In genomic region chr20:444117-444516, GRCh38 we compare ENCODE assay signal across 24 cellular contexts. TPM values are rescaled to one million over a fixed set of nuclear protein-coding genes. Genes with fewer than 3 reads are reported as not detected.
A peak's percentile ranks its signal among the peaks of the same experiment; 100 is the strongest.
DNase-seq lines count a peak whose midpoint lies in the region; ATAC-seq and TF ChIP-seq lines count a peak whose summit lies in the region.
"Had no signal": no experiment of that assay in that cellular context is flagged by ENCODE, and none has a peak within 500 bp of the region (broad histone marks: within the 10 kb centered on the region; RNA-seq: fewer than 3 reads in every experiment).

No MANE protein-coding gene starts in this region.

- no peaks in the 10 kb centered on the region for H3K9me2 ChIP-seq in OCI-LY7 (ENCODE audit: insufficient read depth, low read length)

- peak; percentile 2 for DNase-seq in NCI-H1694 treated with DMSO at 0.1 percent for 48 hours (lab: John Stamatoyannopoulos, UW)
- DNase-seq in NCI-H1694 (lab: John Stamatoyannopoulos, UW) = no peak
- DNase-seq in OCI-LY7 (ENCODE audit: low spot score) = no peak
- DNase-seq in cerebellum (ENCODE audit: low spot score) = peak; percentile 66
- DNase-seq in psoas muscle = no peak
- DNase-seq in left lobe of liver (ENCODE audit: low spot score) = no peak
- DNase-seq in A172 (ENCODE audit: low spot score) = no peak
- no peak for DNase-seq in UCSD-AML1 (lab: John Stamatoyannopoulos, UW; ENCODE audit: unreplicated experiment)
- DNase-seq: 8988T; activated CD8-positive, alpha-beta memory T cell treated with anti-CD3 and anti-CD28 coated beads for 24 hours; activated naive CD4-positive, alpha-beta T cell treated with Interleukin-2 at 50 U/mL for 16 hours; activated T-cell treated with anti-CD3 and anti-CD28 coated beads, Interleukin-2, amount 50 U/mL, for 4 hours; amygdala; CD8-positive, alpha-beta T cell; GDM1; left cardiac atrium; MM.1S; NCI-H1436; NCI-H524; Peyer's patch; stimulated activated CD8-positive, alpha-beta memory T cell treated with anti-CD3 and anti-CD28 coated beads, Interleukin-4, amount 100 ng/mL, for 48 hours; T-helper 17 cell had no signal

- WGBS in psoas muscle, 3 donors = 36 to 56% (median 40%) methylated on average over 3 of the region's 3 CpGs

- POLR2A ChIA-PET in OCI-LY7 (lab: Charles Lee) = no interaction called here

- H3K4me2 ChIP-seq in OCI-LY7 (ENCODE audit: low read length) = no peak overlapping the region

- peaks cover 3% of the 10 kb centered on the region for H3K4me1 ChIP-seq in OCI-LY7 (ENCODE audit: insufficient read depth, low read length, poor library complexity, severe bottlenecking)
- peaks cover 33% of the 10 kb centered on the region for H3K4me1 ChIP-seq in psoas muscle
- H3K4me1 ChIP-seq: parathyroid adenoma had no signal

- intact Hi-C loops in OCI-LY7 (cut with micrococcal nuclease; ENCODE audit: unreplicated experiment) = no loop called here
- intact Hi-C loops in psoas muscle (cut with DNase I) = no loop called here

- TF ChIP-seq CTCF in OCI-LY7 (conservative IDR thresholded peaks at IDR 0.05; ENCODE audit: low read length) = no peak
- no peak for TF ChIP-seq CTCF in psoas muscle (IDR thresholded peaks at IDR 0.05)

- no peaks in the 10 kb centered on the region for H3K79me2 ChIP-seq in OCI-LY7 (ENCODE audit: insufficient read depth, low read depth, low read length)

- H3K36me3 ChIP-seq in OCI-LY7 (ENCODE audit: insufficient read depth, low read length) (peaks cover 68% of the 10 kb centered on the region), psoas muscle (ENCODE audit: insufficient read depth in 1 of 2, low read depth in 1 of 2) (peaks cover 12 to 78% of the 10 kb centered on the region in 2 donors)

- CTCF ChIA-PET in OCI-LY7 (lab: Charles Lee; ENCODE audit: unreplicated experiment) = no interaction called here

- H4K20me1 ChIP-seq in OCI-LY7 (ENCODE audit: insufficient read depth, low read length) = no peaks in the 10 kb centered on the region

- ATAC-seq in psoas muscle = peak; percentile 58 to 76 (median 66)
- no peak for ATAC-seq in left lobe of liver
- ATAC-seq: activated T-cell treated with anti-CD3 and anti-CD28 coated beads, Interleukin-2, amount 50 U/mL, for 4 hours; CD8-positive, alpha-beta T cell; T-helper 17 cell had no signal

- H3K27me3 ChIP-seq in psoas muscle (ENCODE audit: insufficient read depth in 3 of 3, low read length in 2 of 3) = no peaks in the 10 kb centered on the region
- H3K27me3 ChIP-seq: Peyer's patch had no signal

- no peak overlapping the region for H2AFZ ChIP-seq in OCI-LY7 (ENCODE audit: low read length)
- H2AFZ ChIP-seq: parathyroid adenoma had no signal

- TSS peak; percentile 45 for BruUV-seq in OCI-LY7 (replicated peaks; lab: Mats Ljungman, UMichigan)

- H3K27ac ChIP-seq in OCI-LY7 (ENCODE audit: low read depth, low read length, poor library complexity, severe bottlenecking) (no peak overlapping the region), psoas muscle (peak overlapping the region; percentile 68)
- H3K27ac ChIP-seq: epithelial cell of prostate, parathyroid adenoma, Peyer's patch had no signal

- no peak overlapping the region for H3K4me3 ChIP-seq in OCI-LY7 (ENCODE audit: low read depth, low read length, poor library complexity, severe bottlenecking)
- H3K4me3 ChIP-seq in psoas muscle = peak overlapping the region; percentile 12
- H3K4me3 ChIP-seq: Peyer's patch had no signal

- H3K9me3 ChIP-seq in OCI-LY7 (ENCODE audit: low read length) (no peaks in the 10 kb centered on the region), psoas muscle (no peaks in the 10 kb centered on the region)
- H3K9me3 ChIP-seq: Peyer's patch had no signal

RNA-seq across cellular contexts. Expression of gene TBC1D20, which starts 18.2 kb away (rescaled TPM):
- total RNA-seq in OCI-LY7 (2014; rRNA removed; shearing (Covaris generic)) = 20.8 and 22.1 TPM in 2 replicates
- 17.4 and 19.0 TPM in 2 replicates for total RNA-seq in OCI-LY7 (2022)
- 19.3 TPM for total RNA-seq in cerebellum
- total RNA-seq in psoas muscle = 10 to 100 TPM; 23.9 to 31.4 (median 29.3) TPM
- 10 to 100 TPM; 16.6 to 29.2 (median 21.1) TPM for polyA plus RNA-seq in psoas muscle
- 12.6 TPM for total RNA-seq in left lobe of liver
- total RNA-seq in A172 (2014; rRNA removed; shearing (Covaris generic)) = 29.6 and 29.7 TPM in 2 replicates

RNA-seq across cellular contexts. Expression of gene RBCK1, which starts 36.0 kb away (rescaled TPM):
- total RNA-seq in OCI-LY7 (2014; rRNA removed; shearing (Covaris generic)) = 61.8 and 82.9 TPM in 2 replicates
- total RNA-seq in OCI-LY7 (2022) = 140 and 151 TPM in 2 replicates
- 18.8 TPM for total RNA-seq in cerebellum
- total RNA-seq in psoas muscle = 10 to 100 TPM; 34.1 to 50.5 (median 40.7) TPM
- polyA plus RNA-seq in psoas muscle = 10 to 100 TPM; 35.8 to 52.5 (median 46.0) TPM
- 73.9 TPM for total RNA-seq in left lobe of liver
- total RNA-seq in A172 (2014; rRNA removed; shearing (Covaris generic)) = 101 and 129 TPM in 2 replicates

Comparison
In these comparisons a context has a peak if more than half of its experiments do, and no peak if none do; other contexts are left out.
1. DNase-seq: peak in NCI-H1694 treated with DMSO at 0.1 percent for 48 hours (single experiment) and cerebellum (single experiment); none in NCI-H1694 (single experiment), OCI-LY7 (single experiment), psoas muscle (0 of 2), left lobe of liver (single experiment), A172 (single experiment) and UCSD-AML1 (single experiment).